In the genomic region with DNA sequence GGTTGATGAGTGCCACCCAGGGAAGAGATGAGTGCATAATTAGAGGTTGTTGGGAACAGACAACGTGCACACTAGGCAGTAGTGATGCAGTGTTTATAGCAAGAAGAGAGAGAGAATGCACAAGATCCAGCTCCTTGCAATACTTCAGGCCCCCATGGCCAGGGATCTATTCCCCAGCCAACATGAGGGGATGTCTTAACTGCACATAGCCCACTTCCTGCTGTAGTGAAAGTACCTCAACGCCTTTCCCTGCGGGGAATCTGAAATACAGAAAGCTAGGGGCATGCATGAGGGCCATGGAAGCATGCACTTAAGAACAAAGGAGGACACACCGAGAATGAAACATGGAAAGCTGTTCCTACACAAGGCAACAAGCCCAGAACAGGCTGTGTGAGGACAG, we compare ENCODE assay signal across 19 cellular contexts.
"Had no signal": no experiment of that assay in that cellular context is flagged by ENCODE, and none has a peak within 500 bp of the region (broad histone marks: within the 10 kb centered on the region; RNA-seq: fewer than 3 reads in every experiment).

No MANE protein-coding gene starts in this region.

- H3K36me3 ChIP-seq: gastrocnemius medialis, pancreas, stomach, thoracic aorta had no signal

- H3K4me3 ChIP-seq: dorsolateral prefrontal cortex, gastrocnemius medialis, pancreas, stomach, thoracic aorta had no signal

- H3K27ac ChIP-seq: dorsolateral prefrontal cortex, gastrocnemius medialis, pancreas, stomach, thoracic aorta had no signal

- DNase-seq: cortex of kidney; dorsolateral prefrontal cortex; effector CD8-positive, alpha-beta T cell; gastrocnemius medialis; islet precursor cell; mammary epithelial cell; natural killer cell; nucleus accumbens; pancreas; right cardiac atrium; small intestine; stimulated activated CD4-positive, alpha-beta T cell treated with anti-CD3 and anti-CD28 coated beads, Interleukin-12 subunit alpha, Interleukin-12 subunit beta, amount 100 ng/mL, for 4 hours; stimulated activated naive CD4-positive, alpha-beta T cell; stomach; substantia nigra; trophoblast cell had no signal

- ATAC-seq: esophagus mucosa, gastrocnemius medialis, left lobe of liver, natural killer cell, pancreas, right cardiac atrium had no signal

- H3K4me1 ChIP-seq: gastrocnemius medialis, pancreas, stomach had no signal

- FAIRE-seq: pancreas, small intestine had no signal

- H3K27me3 ChIP-seq: dorsolateral prefrontal cortex, gastrocnemius medialis, pancreas, stomach had no signal

- H3K9me3 ChIP-seq: gastrocnemius medialis, pancreas, thoracic aorta had no signal
